9 cellular contexts compared by ENCODE assay signal in genomic region chr2:27085062-27085669, GRCh38. TPM values are rescaled to one million over a fixed set of nuclear protein-coding genes. Genes with fewer than 3 reads are reported as not detected.
A peak's percentile ranks its signal among the peaks of the same experiment; 100 is the strongest.
DNase-seq lines count a peak whose midpoint lies in the region; ATAC-seq and TF ChIP-seq lines count a peak whose summit lies in the region.
"Had no signal": no experiment of that assay in that cellular context is flagged by ENCODE, and none has a peak within 500 bp of the region (broad histone marks: within the 10 kb centered on the region; RNA-seq: fewer than 3 reads in every experiment).

No MANE protein-coding gene starts in this region.

- peak overlapping the region; percentile 91 to 96 for H3K27ac ChIP-seq in tibial artery

- H3K27me3 ChIP-seq in tibial artery: no peaks in the 10 kb centered on the region
- H3K27me3 ChIP-seq: thyroid gland had no signal

- no peaks in the 10 kb centered on the region for H3K27me3 Mint-ChIP-seq in activated T-cell treated with anti-CD3 and anti-CD28 coated beads, Interleukin-2, amount 50 U/mL, for 72 hours (ENCODE audit: low read depth)
- H3K27me3 Mint-ChIP-seq in MCF 10A (ENCODE audit: insufficient read depth, unreplicated experiment): no peaks in the 10 kb centered on the region
- no peaks in the 10 kb centered on the region for H3K27me3 Mint-ChIP-seq in memory B cell

- intact Hi-C loops in MCF 10A (cut with micrococcal nuclease) (loop anchor here (1.0 kb wide), 1 partner anchor 124 kb away; no protein-coding TSS in a partner anchor), tibial artery (cut with DNase I; ENCODE audit: low total_unique reads) (loop anchor here (2.0 to 5.0 kb wide), 2 partner anchors 33 to 114 kb away; partner anchors contain the start of genes AGBL5 and MAPRE3)

- no peaks in the 10 kb centered on the region for H3K9me3 Mint-ChIP-seq in activated T-cell treated with anti-CD3 and anti-CD28 coated beads, Interleukin-2, amount 50 U/mL, for 72 hours
- H3K9me3 Mint-ChIP-seq in MCF 10A (ENCODE audit: unreplicated experiment): no peaks in the 10 kb centered on the region
- no peaks in the 10 kb centered on the region for H3K9me3 Mint-ChIP-seq in memory B cell

- DNase-seq in activated T-cell treated with anti-CD3 and anti-CD28 coated beads, Interleukin-2, amount 50 U/mL, for 72 hours: no peak
- no peak for DNase-seq in activated T-cell treated with anti-CD3 and anti-CD28 coated beads, Interleukin-2, amount 50 U/mL, for 48 hours
- DNase-seq in MCF 10A (ENCODE audit: unreplicated experiment): no peak
- DNase-seq in memory B cell (ENCODE audit: low spot score in 2 of 2): no peak
- no peak for DNase-seq in tibial artery
- DNase-seq in NCI-H2196 treated with DMSO at 0.1 percent for 48 hours (lab: John Stamatoyannopoulos, UW; ENCODE audit: unreplicated experiment): no peak

- POLR2A ChIA-PET in MCF 10A (lab: Yijun Ruan, JAX): interaction anchor here (0.8 to 2.4 kb wide), 7 partner anchors 11 to 238 kb away, joined by 3 to 8 read pairs (median 4); partner anchors contain the start of genes AGBL5, MPV17 and OST4

- peaks cover 10 to 19% (median 18%) of the 10 kb centered on the region in 3 donors for H3K36me3 ChIP-seq in tibial artery
- H3K36me3 ChIP-seq: thyroid gland had no signal

- H3K4me3 ChIP-seq in tibial artery: peak overlapping the region; percentile 63 to 85

- peaks cover 0 to 53% (median 45%) of the 10 kb centered on the region in 4 donors for H3K4me1 ChIP-seq in tibial artery

- H3K4me1 Mint-ChIP-seq in activated T-cell treated with anti-CD3 and anti-CD28 coated beads, Interleukin-2, amount 50 U/mL, for 72 hours (ENCODE audit: low read depth): peaks cover 59% of the 10 kb centered on the region
- H3K4me1 Mint-ChIP-seq in MCF 10A (ENCODE audit: insufficient read depth, unreplicated experiment): peaks cover 11% of the 10 kb centered on the region
- H3K4me1 Mint-ChIP-seq in memory B cell: peaks cover 12% of the 10 kb centered on the region

- peak overlapping the region; percentile 12 for H3K27ac Mint-ChIP-seq in activated T-cell treated with anti-CD3 and anti-CD28 coated beads, Interleukin-2, amount 50 U/mL, for 72 hours
- H3K27ac Mint-ChIP-seq in MCF 10A (ENCODE audit: low read depth, unreplicated experiment) (no peak overlapping the region), memory B cell (no peak overlapping the region)

- CTCF ChIA-PET in MCF 10A (lab: Yijun Ruan, JAX): interaction anchor here (0.6 to 2.0 kb wide), 13 partner anchors 12 to 1189 kb away, joined by 3 to 10 read pairs (median 4); partner anchors contain the start of gene TMEM214

- H3K36me3 Mint-ChIP-seq in activated T-cell treated with anti-CD3 and anti-CD28 coated beads, Interleukin-2, amount 50 U/mL, for 72 hours (ENCODE audit: insufficient read depth in 2 of 2): no peaks in the 10 kb centered on the region
- H3K36me3 Mint-ChIP-seq in MCF 10A (ENCODE audit: insufficient read depth, unreplicated experiment): no peaks in the 10 kb centered on the region
- H3K36me3 Mint-ChIP-seq in memory B cell: no peaks in the 10 kb centered on the region

- peak overlapping the region; percentile 95 to 96 for H3K4me3 Mint-ChIP-seq in activated T-cell treated with anti-CD3 and anti-CD28 coated beads, Interleukin-2, amount 50 U/mL, for 72 hours
- H3K4me3 Mint-ChIP-seq in MCF 10A (ENCODE audit: unreplicated experiment) (peak overlapping the region; percentile 75), memory B cell (peak overlapping the region; percentile 92)

- ATAC-seq in activated T-cell treated with anti-CD3 and anti-CD28 coated beads, Interleukin-2, amount 50 U/mL, for 72 hours (replicated peaks in 1 of 2): no peak
- ATAC-seq in memory B cell (ENCODE audit: low read depth): no peak
- ATAC-seq in HG03039 (IDR thresholded peaks at IDR 0.05; ENCODE audit: unreplicated experiment): no peak
- ATAC-seq in GM18511 (IDR thresholded peaks at IDR 0.05; ENCODE audit: unreplicated experiment): no peak

- H3K9me3 ChIP-seq in tibial artery: no peaks in the 10 kb centered on the region
- H3K9me3 ChIP-seq: thyroid gland had no signal

- TSS peak; percentile 16 for BruUV-seq in MCF 10A (replicated peaks; lab: Mats Ljungman, UMichigan)

- TF ChIP-seq CTCF in MCF 10A (IDR thresholded peaks at IDR 0.05; ENCODE audit: unreplicated experiment): no peak
- TF ChIP-seq CTCF in tibial artery (IDR thresholded peaks at IDR 0.05): no peak

RNA-seq across cellular contexts. Expression of gene KHK, which starts 1.4 kb away (rescaled TPM):
- total RNA-seq in activated T-cell treated with anti-CD3 and anti-CD28 coated beads, Interleukin-2, amount 50 U/mL, for 72 hours: 10 to 100 TPM; 11.9 to 12.9 TPM
- 1.7 and 2.6 TPM in 2 replicates for total RNA-seq in MCF 10A (2022)

RNA-seq across cellular contexts. Expression of gene EMILIN1, which starts 6.8 kb away (rescaled TPM):
- 1 to 10 TPM in 1 of 2 donors, under 1 TPM in 1; 0.36 to 1.0 TPM for total RNA-seq in activated T-cell treated with anti-CD3 and anti-CD28 coated beads, Interleukin-2, amount 50 U/mL, for 72 hours
- total RNA-seq in MCF 10A (2022): 0.20 and 0.21 TPM in 2 replicates

RNA-seq across cellular contexts. Expression of gene OST4, which starts 13.7 kb away (rescaled TPM):
- total RNA-seq in activated T-cell treated with anti-CD3 and anti-CD28 coated beads, Interleukin-2, amount 50 U/mL, for 72 hours: 100 to 1,000 TPM; 238 to 260 TPM
- 257 and 340 TPM in 2 replicates for total RNA-seq in MCF 10A (2022)

RNA-seq across cellular contexts. Expression of gene AGBL5, which starts 33.7 kb away (rescaled TPM):
- 10 to 100 TPM; 12.1 to 16.1 TPM for total RNA-seq in activated T-cell treated with anti-CD3 and anti-CD28 coated beads, Interleukin-2, amount 50 U/mL, for 72 hours
- 18.9 and 22.7 TPM in 2 replicates for total RNA-seq in MCF 10A (2022)

RNA-seq across cellular contexts. Expression of gene CGREF1, which starts 33.8 kb away (rescaled TPM):
- total RNA-seq in activated T-cell treated with anti-CD3 and anti-CD28 coated beads, Interleukin-2, amount 50 U/mL, for 72 hours: 1 to 10 TPM in 1 of 2 donors, under 1 TPM in 1; 0.81 to 2.4 TPM
- 10.9 and 12.9 TPM in 2 replicates for total RNA-seq in MCF 10A (2022)
